Comparison of ENCODE assay signal across 19 cellular contexts in genomic region chr5:383621-384020, GRCh38.
"Had no signal": no experiment of that assay in that cellular context is flagged by ENCODE, and none has a peak within 500 bp of the region (broad histone marks: within the 10 kb centered on the region; RNA-seq: fewer than 3 reads in every experiment).

No MANE protein-coding gene starts in this region.

- ATAC-seq: foreskin keratinocyte; left lobe of liver; naive thymus-derived CD4-positive, alpha-beta T cell; SK-N-SH treated with all-trans-retinoic acid at 6 μM for 48 hours; upper lobe of right lung had no signal

- FAIRE-seq: TTC549 had no signal

- H3K4me1 ChIP-seq: foreskin keratinocyte, sigmoid colon, thyroid gland had no signal

- H3K27me3 ChIP-seq: thyroid gland, upper lobe of right lung had no signal

- DNase-seq: activated CD4-positive, alpha-beta T cell treated with anti-CD3 and anti-CD28 coated beads, Interleukin-2, amount 50 U/mL, for 48 hours; activated CD4-positive, CD25-positive, alpha-beta regulatory T cell treated with anti-CD3 and anti-CD28 coated beads, Interleukin-2, amount 50 U/mL, for 72 hours; effector CD4-positive, alpha-beta T cell; foreskin keratinocyte; naive thymus-derived CD4-positive, alpha-beta T cell; occipital lobe; sigmoid colon; stimulated activated CD4-positive, alpha-beta T cell treated with anti-CD3 and anti-CD28 coated beads, Interleukin-15, amount 100 ng/mL, for 24 hours; stimulated activated naive CD4-positive, alpha-beta T cell treated with Interleukin-2 at 50 U/mL for 16 hours; substantia nigra; T-helper 1 cell; thyroid gland; upper lobe of right lung; WERI-Rb-1 had no signal

- H3K4me2 ChIP-seq: smooth muscle cell had no signal

- H3K27ac ChIP-seq: foreskin keratinocyte, sigmoid colon, thyroid gland, upper lobe of right lung, WERI-Rb-1 had no signal

- H3K36me3 ChIP-seq: sigmoid colon, thyroid gland, upper lobe of right lung, WERI-Rb-1 had no signal

- H3K4me3 ChIP-seq: lung, sigmoid colon, smooth muscle cell, thyroid gland, upper lobe of right lung had no signal

- H3K9me3 ChIP-seq: thyroid gland, upper lobe of right lung had no signal
